Comparison of ENCODE assay signal across 8 cellular contexts in genomic region chr2:44120428-44120827, GRCh38. TPM values are rescaled to one million over a fixed set of nuclear protein-coding genes. Genes with fewer than 3 reads are reported as not detected.
DNase-seq lines count a peak whose midpoint lies in the region; ATAC-seq and TF ChIP-seq lines count a peak whose summit lies in the region.

No MANE protein-coding gene starts in this region.

- H3K27me3 Mint-ChIP-seq in activated T-helper 2 cell treated with anti-CD3 and anti-CD28 coated beads, Interferon-gamma antibody, Interleukin-2, Interleukin-4, amounts not matched to agents 10 μg/mL and 5 μg/mL and 100 μg/mL, durations not matched to agents 14 hours and 24 hours and 36 hours (ENCODE audit: low read depth) = no peaks in the 10 kb centered on the region
- H3K27me3 Mint-ChIP-seq in naive thymus-derived CD4-positive, alpha-beta T cell = peaks cover 0 to 6% (median 0%) of the 10 kb centered on the region in 5 donors

- TF ChIP-seq CTCF in NB4 (IDR thresholded peaks at IDR 0.05; ENCODE audit: low read depth, low read length) = no peak

- H3K4me1 Mint-ChIP-seq in activated T-helper 2 cell treated with anti-CD3 and anti-CD28 coated beads, Interferon-gamma antibody, Interleukin-2, Interleukin-4, amounts not matched to agents 10 μg/mL and 5 μg/mL and 100 μg/mL, durations not matched to agents 14 hours and 24 hours and 36 hours (ENCODE audit: low read depth) = peaks cover 32% of the 10 kb centered on the region
- H3K4me1 Mint-ChIP-seq in naive thymus-derived CD4-positive, alpha-beta T cell = peaks cover 8 to 39% (median 20%) of the 10 kb centered on the region in 7 donors

- H3K4me3 Mint-ChIP-seq in activated T-helper 2 cell treated with anti-CD3 and anti-CD28 coated beads, Interferon-gamma antibody, Interleukin-2, Interleukin-4, amounts not matched to agents 10 μg/mL and 5 μg/mL and 100 μg/mL, durations not matched to agents 14 hours and 24 hours and 36 hours (ENCODE audit: low read depth) = no peak overlapping the region
- peak overlapping the region in 6 of 10 donors; percentile 16 to 71 (median 50) for H3K4me3 Mint-ChIP-seq in naive thymus-derived CD4-positive, alpha-beta T cell

- intact Hi-C loops in activated T-helper 2 cell treated with anti-CD3 and anti-CD28 coated beads, Interferon-gamma antibody, Interleukin-2, Interleukin-4, amounts not matched to agents 10 μg/mL and 5 μg/mL and 100 μg/mL, durations not matched to agents 14 hours and 24 hours and 36 hours (cut with micrococcal nuclease) = loop anchor here (1.0 to 2.0 kb wide), 3 partner anchors 17 to 48 kb away; partner anchors contain the start of gene PPM1B
- intact Hi-C loops in naive thymus-derived CD4-positive, alpha-beta T cell (cut with micrococcal nuclease) = loop anchor here in 1 of 2 donors (1.0 kb wide), 3 partner anchors 33 to 242 kb away; partner anchors contain the start of gene PPM1B
- intact Hi-C loops in Right ventricle myocardium superior (cut with DNase I) = no loop called here

- H3K27me3 ChIP-seq in naive thymus-derived CD4-positive, alpha-beta T cell (ENCODE audit: control insufficient read depth in 2 of 2, insufficient read depth in 2 of 2, low read length in 2 of 2) = no peaks in the 10 kb centered on the region

- no peaks in the 10 kb centered on the region for H3K9me3 ChIP-seq in naive thymus-derived CD4-positive, alpha-beta T cell (ENCODE audit: control insufficient read depth in 2 of 3, low read length in 3 of 3)

- no peak overlapping the region for H3K4me3 ChIP-seq in NB4 (ENCODE audit: low read depth, low read length)
- H3K4me3 ChIP-seq in naive thymus-derived CD4-positive, alpha-beta T cell (ENCODE audit: low read length) = no peak overlapping the region

- DNase-seq in EH (ENCODE audit: low read depth) = peak; percentile 92
- peak; percentile 94 for DNase-seq in NB4 (ENCODE audit: low read depth)
- DNase-seq in activated T-helper 2 cell treated with anti-CD3 and anti-CD28 coated beads, Interferon-gamma antibody, Interleukin-2, Interleukin-4, amounts not matched to agents 10 μg/mL and 5 μg/mL and 100 μg/mL, durations not matched to agents 14 hours and 24 hours and 36 hours (ENCODE audit: low spot score) = peak; percentile 31
- peak in 8 of 9 donors; percentile 27 to 82 (median 54) for DNase-seq in naive thymus-derived CD4-positive, alpha-beta T cell
- DNase-seq in iPS-NIHi7 (ENCODE audit: extremely low spot score) = no peak
- DNase-seq in Right ventricle myocardium superior = no peak

- CTCF ChIA-PET in naive thymus-derived CD4-positive, alpha-beta T cell (lab: Charles Lee) = no interaction called here

- peaks cover 5% of the 10 kb centered on the region for H3K9me3 Mint-ChIP-seq in activated T-helper 2 cell treated with anti-CD3 and anti-CD28 coated beads, Interferon-gamma antibody, Interleukin-2, Interleukin-4, amounts not matched to agents 10 μg/mL and 5 μg/mL and 100 μg/mL, durations not matched to agents 14 hours and 24 hours and 36 hours
- no peaks in the 10 kb centered on the region for H3K9me3 Mint-ChIP-seq in naive thymus-derived CD4-positive, alpha-beta T cell

- H3K36me3 ChIP-seq in naive thymus-derived CD4-positive, alpha-beta T cell (ENCODE audit: control insufficient read depth in 2 of 3, insufficient read depth in 3 of 3, low read length in 3 of 3) = no peaks in the 10 kb centered on the region

- peaks cover 5 to 7% of the 10 kb centered on the region in 2 donors for H3K4me1 ChIP-seq in naive thymus-derived CD4-positive, alpha-beta T cell (ENCODE audit: control insufficient read depth in 2 of 2, insufficient read depth in 2 of 2, low read length in 2 of 2)

- peak overlapping the region; percentile 33 for H3K27ac Mint-ChIP-seq in activated T-helper 2 cell treated with anti-CD3 and anti-CD28 coated beads, Interferon-gamma antibody, Interleukin-2, Interleukin-4, amounts not matched to agents 10 μg/mL and 5 μg/mL and 100 μg/mL, durations not matched to agents 14 hours and 24 hours and 36 hours
- peak overlapping the region in 2 of 9 donors; percentile 20 to 46 for H3K27ac Mint-ChIP-seq in naive thymus-derived CD4-positive, alpha-beta T cell

- peak; percentile 84 for ATAC-seq in naive thymus-derived CD4-positive, alpha-beta T cell
- ATAC-seq in HG02938 (IDR thresholded peaks at IDR 0.05; ENCODE audit: unreplicated experiment) (no peak), HG03196 (IDR thresholded peaks at IDR 0.05; ENCODE audit: unreplicated experiment) (no peak), Right ventricle myocardium superior (ENCODE audit: poor library complexity) (no peak)

- H3K27ac ChIP-seq in naive thymus-derived CD4-positive, alpha-beta T cell (ENCODE audit: low read depth, low read length) = no peak overlapping the region

- POLR2A ChIA-PET in naive thymus-derived CD4-positive, alpha-beta T cell (lab: Charles Lee) = interaction anchor here (0.8 to 2.7 kb wide), 4 partner anchors 48 to 524 kb away, joined by 3 to 16 read pairs (median 4); partner anchors contain the start of genes CAMKMT, PPM1B and PREPL

- no peaks in the 10 kb centered on the region for H3K36me3 Mint-ChIP-seq in activated T-helper 2 cell treated with anti-CD3 and anti-CD28 coated beads, Interferon-gamma antibody, Interleukin-2, Interleukin-4, amounts not matched to agents 10 μg/mL and 5 μg/mL and 100 μg/mL, durations not matched to agents 14 hours and 24 hours and 36 hours (ENCODE audit: low read depth)
- no peaks in the 10 kb centered on the region for H3K36me3 Mint-ChIP-seq in naive thymus-derived CD4-positive, alpha-beta T cell

- no peak for TF ChIP-seq POLR2A in NB4 (IDR thresholded peaks at IDR 0.05; ENCODE audit: extremely low read depth, insufficient read length)

RNA-seq across cellular contexts. Expression of gene PPM1B, which starts 48.2 kb away (rescaled TPM):
- 43.6 and 45.9 TPM in 2 replicates for total RNA-seq in activated T-helper 2 cell treated with anti-CD3 and anti-CD28 coated beads, Interferon-gamma antibody, Interleukin-2, Interleukin-4, amounts not matched to agents 10 μg/mL and 5 μg/mL and 100 μg/mL, durations not matched to agents 14 hours and 24 hours and 36 hours
- total RNA-seq in naive thymus-derived CD4-positive, alpha-beta T cell = 10 to 100 TPM; 46.0 to 89.5 (median 78.8) TPM
- polyA plus RNA-seq in naive thymus-derived CD4-positive, alpha-beta T cell = 10 to 100 TPM; 52.0 to 74.7 TPM
- 54.8 TPM for total RNA-seq in Right ventricle myocardium superior

Comparison
In these comparisons a context has a peak if more than half of its experiments do, and no peak if none do; other contexts are left out.
1. DNase-seq: peak in EH (single experiment), NB4 (single experiment), activated T-helper 2 cell treated with anti-CD3 and anti-CD28 coated beads, Interferon-gamma antibody, Interleukin-2, Interleukin-4, amounts not matched to agents 10 μg/mL and 5 μg/mL and 100 μg/mL, durations not matched to agents 14 hours and 24 hours and 36 hours (single experiment) and naive thymus-derived CD4-positive, alpha-beta T cell (8 of 9); none in iPS-NIHi7 (single experiment) and Right ventricle myocardium superior (single experiment).